Comparison of ENCODE assay signal across 20 cellular contexts in genomic region chr7:155603858-155604503, GRCh38. TPM values are rescaled to one million over a fixed set of nuclear protein-coding genes. Genes with fewer than 3 reads are reported as not detected.
A peak's percentile ranks its signal among the peaks of the same experiment; 100 is the strongest.
DNase-seq lines count a peak whose midpoint lies in the region; ATAC-seq and TF ChIP-seq lines count a peak whose summit lies in the region.
"Had no signal": no experiment of that assay in that cellular context is flagged by ENCODE, and none has a peak within 500 bp of the region (broad histone marks: within the 10 kb centered on the region; RNA-seq: fewer than 3 reads in every experiment).

No MANE protein-coding gene starts in this region.

- H3K36me3 ChIP-seq in esophagus muscularis mucosa (no peaks in the 10 kb centered on the region), uterus (no peaks in the 10 kb centered on the region)

- peaks cover 16% of the 10 kb centered on the region for H3K27me3 Mint-ChIP-seq in chondrocyte (ENCODE audit: low read depth)

- no peak for TF ChIP-seq POLR2A in esophagus muscularis mucosa (IDR thresholded peaks at IDR 0.05; ENCODE audit: low read depth)
- TF ChIP-seq POLR2A in uterus (IDR thresholded peaks at IDR 0.05): no peak

- H3K27ac ChIP-seq in coronary artery (no peak overlapping the region), esophagus muscularis mucosa (replicated peaks in 1 of 4) (no peak overlapping the region), uterus (no peak overlapping the region)

- TF ChIP-seq CTCF in chondrocyte (IDR thresholded peaks at IDR 0.05) (no peak), coronary artery (IDR thresholded peaks at IDR 0.05) (no peak), esophagus muscularis mucosa (IDR thresholded peaks at IDR 0.05) (no peak), uterus (IDR thresholded peaks at IDR 0.05) (no peak)

- no peak overlapping the region for H3K4me3 Mint-ChIP-seq in chondrocyte (ENCODE audit: unreplicated experiment)
- H3K4me3 Mint-ChIP-seq: CD4-positive, alpha-beta memory T cell had no signal

- 76% methylated on average over 18 of the region's 18 CpGs for WGBS in esophagus muscularis mucosa

- ATAC-seq in sciatic nerve (no peak), GM21381 (IDR thresholded peaks at IDR 0.05; ENCODE audit: unreplicated experiment) (no peak)

- H3K9me3 ChIP-seq in esophagus muscularis mucosa: no peaks in the 10 kb centered on the region
- no peaks in the 10 kb centered on the region for H3K9me3 ChIP-seq in uterus

- H3K27me3 ChIP-seq in esophagus muscularis mucosa (peaks cover 0 to 45% (median 0%) of the 10 kb centered on the region in 4 donors), uterus (peaks cover 0 to 6% of the 10 kb centered on the region in 2 donors)

- H3K4me1 Mint-ChIP-seq in chondrocyte (ENCODE audit: low read depth): peaks cover under 1% of the 10 kb centered on the region

- DNase-seq in chondrocyte (ENCODE audit: low spot score) (no peak), coronary artery (ENCODE audit: low spot score) (peak; percentile 58), esophagus muscularis mucosa (ENCODE audit: extremely low spot score) (peak; percentile 53), sciatic nerve (ENCODE audit: low spot score) (peak; percentile 26), uterus (no peak), HPDE6-E6E7 (ENCODE audit: extremely low spot score) (no peak), cerebellar cortex (ENCODE audit: low spot score) (no peak)
- DNase-seq: C1 segment of cervical spinal cord; Calu3; CD4-positive, alpha-beta memory T cell; COR-L47; DMS53; DMS79 treated with DMSO at 0.1 percent for 48 hours; GF-D8; GOT3; H7 had no signal

- H3K4me1 ChIP-seq in esophagus muscularis mucosa (peaks cover 0 to 2% (median 0%) of the 10 kb centered on the region in 4 donors), uterus (no peaks in the 10 kb centered on the region)

- peaks cover 3% of the 10 kb centered on the region for H3K9me3 Mint-ChIP-seq in chondrocyte (ENCODE audit: low read depth)
- H3K9me3 Mint-ChIP-seq: CD4-positive, alpha-beta memory T cell had no signal

- H3K4me3 ChIP-seq in coronary artery (no peak overlapping the region), esophagus muscularis mucosa (no peak overlapping the region), uterus (no peak overlapping the region)

- intact Hi-C loops in esophagus muscularis mucosa (cut with DNase I) (no loop called here), sciatic nerve (cut with DNase I) (no loop called here), uterus (cut with DNase I; ENCODE audit: low total_unique reads) (no loop called here)

- peak overlapping the region; percentile 63 for H3K27ac Mint-ChIP-seq in chondrocyte (ENCODE audit: unreplicated experiment)

- TF ChIP-seq EP300 in esophagus muscularis mucosa (IDR thresholded peaks at IDR 0.05): no peak

- peaks cover 2% of the 10 kb centered on the region for H3K36me3 Mint-ChIP-seq in chondrocyte (ENCODE audit: low read depth)
- H3K36me3 Mint-ChIP-seq: CD4-positive, alpha-beta memory T cell had no signal

RNA-seq across cellular contexts. Expression of gene RBM33, which starts 40.5 kb away (rescaled TPM):
- total RNA-seq in chondrocyte: 43.8 to 45.7 TPM (median 44.2 TPM) in 3 replicates
- total RNA-seq in esophagus muscularis mucosa: 10 to 100 TPM; 27.0 to 34.5 (median 32.6) TPM
- total RNA-seq in sciatic nerve: 109 TPM
- total RNA-seq in uterus: 10 to 100 TPM; 20.6 to 85.1 (median 38.4) TPM

RNA-seq across cellular contexts. Expression of gene CNPY1, which starts 57.6 kb away (rescaled TPM):
- not detected in 3 replicates for total RNA-seq in chondrocyte
- total RNA-seq in esophagus muscularis mucosa: not detected
- not detected for total RNA-seq in sciatic nerve
- total RNA-seq in uterus: not detected
- total RNA-seq: A172; A673; Calu3; CD4-positive, alpha-beta memory T cell; G401 had no signal

Comparison
In these comparisons a context has a peak if more than half of its experiments do, and no peak if none do; other contexts are left out.
1. DNase-seq: peak in coronary artery (single experiment), esophagus muscularis mucosa (single experiment) and sciatic nerve (single experiment); none in chondrocyte (single experiment), uterus (0 of 2), HPDE6-E6E7 (single experiment) and cerebellar cortex (single experiment).